Comparison of ENCODE assay signal across 20 cellular contexts in the genomic region with DNA sequence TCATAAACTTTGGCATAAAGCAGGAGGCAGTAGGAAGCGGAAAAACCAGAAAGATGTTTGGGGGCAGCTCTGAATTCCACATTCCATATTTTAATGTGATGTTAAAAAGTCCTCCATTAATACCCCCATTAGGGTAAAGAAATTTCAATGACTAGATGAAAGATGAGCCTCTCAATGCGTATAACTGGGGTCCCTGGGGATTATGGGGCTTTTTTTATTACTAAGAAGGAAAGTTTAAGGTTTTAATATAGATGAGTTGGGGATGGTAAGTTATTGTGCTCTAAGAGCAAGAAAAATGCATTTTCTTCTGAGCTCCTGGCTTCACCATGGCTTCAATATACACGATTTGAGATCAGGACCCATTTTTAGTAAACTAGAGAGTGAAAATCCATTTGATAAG.
"Had no signal": no experiment of that assay in that cellular context is flagged by ENCODE, and none has a peak within 500 bp of the region (broad histone marks: within the 10 kb centered on the region; RNA-seq: fewer than 3 reads in every experiment).

No MANE protein-coding gene starts in this region.

- H3K27me3 ChIP-seq: gastrocnemius medialis, sigmoid colon, tibial nerve, upper lobe of left lung had no signal

- DNase-seq: dorsolateral prefrontal cortex; effector CD4-positive, alpha-beta T cell; foreskin fibroblast; gastrocnemius medialis; head of caudate nucleus; left ventricle myocardium superior; lower lobe of right lung; naive thymus-derived CD8-positive, alpha-beta T cell; nephron progenitor cell; nucleus accumbens; psoas muscle; right cardiac atrium; sigmoid colon; stimulated activated CD4-positive, alpha-beta T cell treated with anti-CD3 and anti-CD28 coated beads, Interleukin-2, amount 100 ng/mL, for 24 hours; stimulated activated CD4-positive, alpha-beta T cell treated with anti-CD3 and anti-CD28 coated beads, Interleukin-4, amount 100 ng/mL, for 24 hours; stimulated activated naive CD8-positive, alpha-beta T cell treated with anti-CD3 and anti-CD28 coated beads, Interleukin-15, Interleukin-2, amounts not matched to agents 100 U/mL and 50 U/mL, for 24 hours; substantia nigra; upper lobe of left lung had no signal

- H3K9me3 ChIP-seq: gastrocnemius medialis, lower lobe of right lung, psoas muscle, sigmoid colon, thoracic aorta, upper lobe of left lung had no signal

- H3K4me3 ChIP-seq: dorsolateral prefrontal cortex, gastrocnemius medialis, lower lobe of right lung, psoas muscle, sigmoid colon, thoracic aorta, tibial nerve, upper lobe of left lung had no signal

- H3K4me1 ChIP-seq: lower lobe of right lung, psoas muscle, sigmoid colon, tibial nerve, upper lobe of left lung had no signal

- H3K27ac ChIP-seq: dorsolateral prefrontal cortex, gastrocnemius medialis, lower lobe of right lung, psoas muscle, sigmoid colon, thoracic aorta, tibial nerve, upper lobe of left lung had no signal

- H3K36me3 ChIP-seq: gastrocnemius medialis, lower lobe of right lung, sigmoid colon, thoracic aorta, tibial nerve, upper lobe of left lung had no signal
